In genomic region chr20:46931699-46932098, GRCh38 we compare ENCODE assay signal across 23 cellular contexts. TPM values are rescaled to one million over a fixed set of nuclear protein-coding genes. Genes with fewer than 3 reads are reported as not detected.
DNase-seq lines count a peak whose midpoint lies in the region; ATAC-seq and TF ChIP-seq lines count a peak whose summit lies in the region.
"Had no signal": no experiment of that assay in that cellular context is flagged by ENCODE, and none has a peak within 500 bp of the region (broad histone marks: within the 10 kb centered on the region; RNA-seq: fewer than 3 reads in every experiment).

No MANE protein-coding gene starts in this region.

- H3K9me3 ChIP-seq in esophagus squamous epithelium (no peaks in the 10 kb centered on the region), subcutaneous abdominal adipose tissue (ENCODE audit: control insufficient read depth in 5 of 5, low read length in 5 of 5) (peaks cover 0 to 3% (median 0%) of the 10 kb centered on the region in 5 donors)
- H3K9me3 ChIP-seq: BE2C, esophagus muscularis mucosa, SJCRH30, tibial artery had no signal

- H3K36me3 ChIP-seq in esophagus squamous epithelium (no peaks in the 10 kb centered on the region), subcutaneous abdominal adipose tissue (ENCODE audit: control insufficient read depth in 5 of 5, insufficient read depth in 5 of 5, low read length in 5 of 5) (no peaks in the 10 kb centered on the region)
- H3K36me3 ChIP-seq: BE2C, esophagus muscularis mucosa, tibial artery had no signal

- H3K4me1 ChIP-seq in esophagus squamous epithelium, result peaks cover 0 to 47% (median 8%) of the 10 kb centered on the region in 3 donors
- peaks cover 0 to 48% (median 46%) of the 10 kb centered on the region in 5 donors for H3K4me1 ChIP-seq in subcutaneous abdominal adipose tissue (ENCODE audit: control insufficient read depth in 5 of 5, insufficient read depth in 5 of 5, low read length in 5 of 5)
- H3K4me1 ChIP-seq: BE2C, SJCRH30 had no signal

- intact Hi-C loops in esophagus squamous epithelium (cut with DNase I) (no loop called here), lower leg skin (cut with DNase I; ENCODE audit: low total_unique reads) (no loop called here)

- ATAC-seq in GM21717 (IDR thresholded peaks at IDR 0.05; ENCODE audit: unreplicated experiment), result no peak

- TF ChIP-seq CTCF in esophagus squamous epithelium (IDR thresholded peaks at IDR 0.05) (no peak), lower leg skin (IDR thresholded peaks at IDR 0.05) (no peak)

- DNase-seq in GM03348 (ENCODE audit: low spot score), result peak; percentile 76
- DNase-seq in esophagus squamous epithelium (lab: John Stamatoyannopoulos, UW), result no peak
- DNase-seq in lower leg skin (ENCODE audit: low spot score in 2 of 2), result peak; percentile 67 to 85
- DNase-seq in NCI-H1048 (lab: John Stamatoyannopoulos, UW), result no peak
- no peak for DNase-seq in NOMO-1 treated with DMSO at 0.1 percent for 48 hours (lab: John Stamatoyannopoulos, UW; ENCODE audit: unreplicated experiment)
- DNase-seq in KBM-7, result no peak
- DNase-seq: activated CD4-positive, alpha-beta T cell treated with anti-CD3 and anti-CD28 coated beads, Interleukin-2, amount 50 U/mL, for 48 hours; activated gamma-delta T cell treated with Interleukin-2 at 50 U/mL for 16 hours; activated T-cell treated with anti-CD3 and anti-CD28 coated beads for 4 hours; amygdala; BE2C; COR-L47; effector CD8-positive, alpha-beta T cell; EL; hypothalamus; islet precursor cell; NCI-H146; SJCRH30 had no signal

- H3K9ac ChIP-seq in subcutaneous abdominal adipose tissue (ENCODE audit: low read length in 5 of 5), result no peak overlapping the region

- H3K27me3 ChIP-seq in esophagus squamous epithelium, result no peaks in the 10 kb centered on the region
- no peaks in the 10 kb centered on the region for H3K27me3 ChIP-seq in subcutaneous abdominal adipose tissue (ENCODE audit: control insufficient read depth in 5 of 5, insufficient read depth in 4 of 5, low read length in 5 of 5)
- H3K27me3 ChIP-seq: BE2C, esophagus muscularis mucosa, SJCRH30 had no signal

- in situ Hi-C loops in KBM-7 (cut with MboI; ENCODE audit: low pct_unique_long_range_greater_than_20kb, low sequenced_read_pairs), result no loop called here

- H3K4me3 ChIP-seq in esophagus squamous epithelium, result no peak overlapping the region
- H3K4me3 ChIP-seq in lower leg skin (ENCODE audit: low read depth, poor library complexity, severe bottlenecking), result no peak overlapping the region
- H3K4me3 ChIP-seq in subcutaneous abdominal adipose tissue (ENCODE audit: low read depth in 1 of 5, low read length in 5 of 5), result peak overlapping the region in 3 of 5 donors; percentile 0 to 30 (median 13)
- H3K4me3 ChIP-seq: esophagus muscularis mucosa, SJCRH30, tibial artery had no signal

- no peak for TF ChIP-seq POLR2A in esophagus squamous epithelium (IDR thresholded peaks at IDR 0.05)
- no peak for TF ChIP-seq POLR2A in lower leg skin (IDR thresholded peaks at IDR 0.05)

- 73 to 79% methylated on average over 6 to 8 of the region's 11 CpGs for WGBS in esophagus squamous epithelium, 2 donors
- WGBS in lower leg skin, 2 donors, result 56 to 58% methylated on average over 11 of the region's 11 CpGs

- H3K27ac ChIP-seq in esophagus squamous epithelium, result peak overlapping the region in 3 of 4 donors; percentile 45 to 65 (median 54)
- H3K27ac ChIP-seq in subcutaneous abdominal adipose tissue (ENCODE audit: low read depth, low read length), result no peak overlapping the region
- H3K27ac ChIP-seq: SJCRH30, tibial artery had no signal

RNA-seq across cellular contexts. Expression of gene EYA2, which starts 37.1 kb away (rescaled TPM):
- 10 to 100 TPM in 3 of 4 donors, 1 to 10 TPM in 1; 9.7 to 22.1 (median 14.3) TPM for total RNA-seq in esophagus squamous epithelium
- total RNA-seq in lower leg skin, result 1 to 10 TPM in 3 of 4 donors, under 1 TPM in 1; 0.63 to 6.1 (median 3.3) TPM
- total RNA-seq: T-helper 1 cell treated with Interleukin-12 subunit alpha and Interleukin-12 subunit beta and Interleukin-4 antibody, amounts not matched to agents 30 ng/mL and 1 ng/mL, for 36 hours had no signal

Comparison
In these comparisons a context has a peak if more than half of its experiments do, and no peak if none do; other contexts are left out.
1. DNase-seq: peak in GM03348 (single experiment) and lower leg skin (2 of 2); none in esophagus squamous epithelium (single experiment), NCI-H1048 (single experiment), NOMO-1 treated with DMSO at 0.1 percent for 48 hours (single experiment) and KBM-7 (single experiment).
2. H3K4me3 ChIP-seq: peak in subcutaneous abdominal adipose tissue (3 of 5); none in esophagus squamous epithelium (0 of 4) and lower leg skin (single experiment).